1 cellular context compared by ENCODE assay signal in genomic region chr17:68449021-68449739, GRCh38.
A peak's percentile ranks its signal among the peaks of the same experiment; 100 is the strongest.
TF ChIP-seq lines count a peak whose summit lies in the region.

No MANE protein-coding gene starts in this region.

TF ChIP-seq in HepG2, 621 proteins besides CTCF, POLR2A, EP300 and RAD21 (continued from another document):
- TF ChIP-seq HOMEZ (CRISPR knock-in tag; IDR thresholded peaks at IDR 0.05; ENCODE audit: low read depth): peak; percentile 49; the same call in 1 of the 2 replicates
